ENCODE assay signal across 12 cellular contexts in the genomic region with DNA sequence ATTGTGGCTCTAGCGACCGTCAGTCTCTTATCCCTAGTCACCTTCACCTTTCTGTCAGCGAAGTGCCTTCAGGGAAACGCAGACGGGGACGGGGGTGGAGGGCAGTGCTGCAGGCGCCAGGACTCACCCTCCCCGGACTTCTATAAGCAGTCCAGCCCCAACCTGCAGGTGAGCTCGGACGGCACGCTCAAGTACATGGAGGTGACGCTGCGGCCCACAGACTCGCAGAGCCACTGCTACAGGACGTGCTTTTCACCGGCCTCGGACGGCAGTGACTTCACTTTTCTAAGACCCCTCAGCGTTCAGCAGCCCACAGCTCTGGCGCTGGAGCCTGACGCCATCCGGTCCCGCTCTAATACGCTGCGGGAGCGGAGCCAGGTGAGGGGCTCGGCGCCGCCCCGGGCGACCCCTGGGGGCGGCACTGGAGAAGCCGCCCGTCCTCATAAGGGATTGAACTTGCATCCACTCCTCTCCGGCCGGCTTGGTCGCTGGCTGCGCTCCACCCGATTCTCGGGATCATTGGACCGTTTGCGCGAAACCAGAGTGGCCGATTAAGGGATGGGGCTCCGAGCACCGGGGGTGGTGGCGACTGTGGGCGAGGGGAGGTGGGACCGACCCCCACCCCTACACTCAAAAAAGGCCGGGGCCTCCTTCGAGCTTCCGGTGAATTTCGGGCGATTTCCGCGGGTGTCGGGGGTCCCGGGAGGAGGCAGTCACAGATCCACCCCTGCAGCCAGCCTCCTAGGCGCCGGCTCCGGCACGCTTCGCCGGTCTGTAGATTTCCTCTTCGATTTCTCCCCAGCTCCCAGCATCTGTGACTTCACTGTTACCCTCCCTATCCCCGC. TPM values are rescaled to one million over a fixed set of nuclear protein-coding genes. Genes with fewer than 3 reads are reported as not detected.
DNase-seq lines count a peak whose midpoint lies in the region; ATAC-seq and TF ChIP-seq lines count a peak whose summit lies in the region.
"Had no signal": no experiment of that assay in that cellular context is flagged by ENCODE, and none has a peak within 500 bp of the region (broad histone marks: within the 10 kb centered on the region; RNA-seq: fewer than 3 reads in every experiment).

No MANE protein-coding gene starts in this region.

- H3K27ac ChIP-seq in cingulate gyrus (ENCODE audit: low read depth, low read length) (peak overlapping the region; percentile 88), spleen (no peak overlapping the region)
- H3K27ac ChIP-seq: 22Rv1, cardiac muscle cell, heart left ventricle had no signal

- peaks cover 0 to 96% (median 16%) of the 10 kb centered on the region in 7 donors for H3K27me3 ChIP-seq in spleen (replicated peaks in 1 of 7)
- no peaks in the 10 kb centered on the region for H3K27me3 ChIP-seq in MG63

- peak; percentile 10 for ATAC-seq in HG02884 (IDR thresholded peaks at IDR 0.05; ENCODE audit: unreplicated experiment)
- ATAC-seq in GM21825 (IDR thresholded peaks at IDR 0.05; ENCODE audit: unreplicated experiment): no peak
- ATAC-seq in GM18520 (IDR thresholded peaks at IDR 0.05; ENCODE audit: unreplicated experiment): no peak

- H3K27ac Mint-ChIP-seq in T-helper 1 cell treated with Interleukin-12 subunit alpha and Interleukin-12 subunit beta and Interleukin-4 antibody, amounts not matched to agents 30 μg/mL and 1 μg/mL, for 36 hours: no peak overlapping the region

- H3K4me1 Mint-ChIP-seq in T-helper 1 cell treated with Interleukin-12 subunit alpha and Interleukin-12 subunit beta and Interleukin-4 antibody, amounts not matched to agents 30 μg/mL and 1 μg/mL, for 36 hours (ENCODE audit: low read depth): peaks cover 4% of the 10 kb centered on the region

- H3K9me3 ChIP-seq in spleen: no peaks in the 10 kb centered on the region
- no peaks in the 10 kb centered on the region for H3K9me3 ChIP-seq in MG63
- H3K9me3 ChIP-seq: heart left ventricle had no signal

- H3K4me3 ChIP-seq in spleen: peak overlapping the region in 7 of 8 donors; percentile 16 to 66 (median 27)
- H3K4me3 ChIP-seq in MG63: no peak overlapping the region
- H3K4me3 ChIP-seq: cardiac muscle cell had no signal

- H3K9me3 Mint-ChIP-seq in T-helper 1 cell treated with Interleukin-12 subunit alpha and Interleukin-12 subunit beta and Interleukin-4 antibody, amounts not matched to agents 30 μg/mL and 1 μg/mL, for 36 hours: no peaks in the 10 kb centered on the region

- H3K27me3 Mint-ChIP-seq in T-helper 1 cell treated with Interleukin-12 subunit alpha and Interleukin-12 subunit beta and Interleukin-4 antibody, amounts not matched to agents 30 μg/mL and 1 μg/mL, for 36 hours (ENCODE audit: low read depth): peaks cover 67% of the 10 kb centered on the region

- H3K36me3 Mint-ChIP-seq in T-helper 1 cell treated with Interleukin-12 subunit alpha and Interleukin-12 subunit beta and Interleukin-4 antibody, amounts not matched to agents 30 μg/mL and 1 μg/mL, for 36 hours (ENCODE audit: low read depth): no peaks in the 10 kb centered on the region

- H3K4me1 ChIP-seq in spleen: peaks cover 3 to 52% (median 29%) of the 10 kb centered on the region in 6 donors

- DNase-seq in T-helper 1 cell: no peak
- no peak for DNase-seq in spleen
- no peak for DNase-seq in MG63
- DNase-seq: activated CD4-positive, CD25-positive, alpha-beta regulatory T cell treated with anti-CD3 and anti-CD28 coated beads, Interleukin-2, amount 50 U/mL, for 72 hours; heart left ventricle had no signal

- TF ChIP-seq POLR2A in spleen (IDR thresholded peaks at IDR 0.05): no peak

- 19 to 51% (median 24%) methylated on average over 26 to 66 of the region's 66 CpGs for WGBS in spleen, 5 donors

- H3K36me3 ChIP-seq in spleen (peaks cover 0 to 12% (median 0%) of the 10 kb centered on the region in 6 donors), MG63 (peaks cover 64% of the 10 kb centered on the region)
- H3K36me3 ChIP-seq: cardiac muscle cell had no signal

- intact Hi-C loops in spleen (cut with DNase I; ENCODE audit: low total_unique reads): no loop called here

- TF ChIP-seq CTCF in spleen (IDR thresholded peaks at IDR 0.05 in 8 of 11, conservative IDR thresholded peaks at IDR 0.05 in 3 of 11): no peak

- H3K4me3 Mint-ChIP-seq in T-helper 1 cell treated with Interleukin-12 subunit alpha and Interleukin-12 subunit beta and Interleukin-4 antibody, amounts not matched to agents 30 μg/mL and 1 μg/mL, for 36 hours: peak overlapping the region; percentile 70

RNA-seq across cellular contexts. Expression of a gene that starts 2.7 kb away (rescaled TPM):
- 1 to 10 TPM in 5 of 7 donors, under 1 TPM in 2; 0.93 to 2.5 (median 1.2) TPM for total RNA-seq in spleen
- under 1 TPM in 2 of 3 donors, not detected in 1; 0.02 to 0.10 TPM for polyA plus RNA-seq in spleen
- 0.46 TPM in 1 of 2 replicates, not detected in the other for total RNA-seq in MG63 (2014; rRNA removed; shearing (Covaris generic); ENCODE audit: low replicate concordance)
- polyA plus RNA-seq: cardiac muscle cell had no signal

RNA-seq across cellular contexts. Expression of a gene that starts 6.7 kb away (rescaled TPM):
- total RNA-seq in spleen: 1 to 10 TPM; 1.3 to 3.9 (median 2.6) TPM
- under 1 TPM in 2 of 3 donors, not detected in 1; 0.03 TPM for polyA plus RNA-seq in spleen
- total RNA-seq in MG63 (2014; rRNA removed; shearing (Covaris generic); ENCODE audit: low replicate concordance): not detected in 2 replicates

RNA-seq across cellular contexts. Expression of a gene that starts 15.8 kb away (rescaled TPM):
- total RNA-seq in spleen: 10 to 100 TPM; 10.7 to 26.7 (median 22.5) TPM
- 10 to 100 TPM in 2 of 3 donors, 1 to 10 TPM in 1; 7.0 to 12.7 (median 10.3) TPM for polyA plus RNA-seq in spleen
- total RNA-seq in MG63 (2014; rRNA removed; shearing (Covaris generic); ENCODE audit: low replicate concordance): 42.3 and 49.8 TPM in 2 replicates
